ENCODE assay signal across 2 cellular contexts in the genomic region with DNA sequence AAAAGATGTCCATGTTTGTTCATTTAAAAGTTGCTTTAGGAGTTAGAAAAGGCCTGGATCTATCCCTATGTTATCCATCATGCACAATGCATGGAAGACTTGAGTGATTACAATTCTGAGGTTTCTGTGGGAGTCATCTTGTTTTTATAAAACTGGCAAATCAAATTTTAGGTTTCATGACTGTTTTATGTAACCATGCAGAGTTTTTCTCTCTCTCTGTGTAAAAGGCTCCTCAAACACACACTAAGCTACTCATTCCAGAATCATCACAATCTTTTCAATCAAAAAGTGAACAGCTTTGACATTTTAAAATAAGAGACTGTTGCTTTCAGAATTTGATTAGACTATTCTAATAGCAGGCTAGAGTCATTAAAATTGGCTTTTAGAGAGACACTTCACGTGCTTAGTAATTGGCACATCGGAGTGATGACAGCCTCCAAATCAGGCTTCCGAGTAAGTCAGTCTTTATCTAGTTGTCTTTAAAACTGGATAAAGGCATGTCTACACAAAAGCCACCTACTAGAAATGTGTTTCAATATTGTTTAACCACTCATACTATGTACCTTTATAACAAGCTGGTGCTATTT.
TF ChIP-seq lines count a peak whose summit lies in the region.

No MANE protein-coding gene starts in this region.

TF ChIP-seq in IMR-90, 13 proteins besides CTCF, POLR2A, EP300 and RAD21:
- TF ChIP-seq SMC3 (IDR thresholded peaks at IDR 0.05; ENCODE audit: low read depth, low read length) (no peak), FOS (IDR thresholded peaks at IDR 0.05; ENCODE audit: low read depth, low read length) (no peak), CHD1 (IDR thresholded peaks at IDR 0.05; ENCODE audit: low read depth, low read length) (no peak), RCOR1 (IDR thresholded peaks at IDR 0.05; ENCODE audit: insufficient replicate concordance, low read length) (no peak), MAFK (IDR thresholded peaks at IDR 0.05; ENCODE audit: low read depth, low read length) (no peak), MXI1 (IDR thresholded peaks at IDR 0.05; ENCODE audit: borderline replicate concordance, low read depth, low read length) (no peak), NFE2L2 (IDR thresholded peaks at IDR 0.05; ENCODE audit: low read depth, low read length) (no peak)
- TF ChIP-seq, protein P1, sequence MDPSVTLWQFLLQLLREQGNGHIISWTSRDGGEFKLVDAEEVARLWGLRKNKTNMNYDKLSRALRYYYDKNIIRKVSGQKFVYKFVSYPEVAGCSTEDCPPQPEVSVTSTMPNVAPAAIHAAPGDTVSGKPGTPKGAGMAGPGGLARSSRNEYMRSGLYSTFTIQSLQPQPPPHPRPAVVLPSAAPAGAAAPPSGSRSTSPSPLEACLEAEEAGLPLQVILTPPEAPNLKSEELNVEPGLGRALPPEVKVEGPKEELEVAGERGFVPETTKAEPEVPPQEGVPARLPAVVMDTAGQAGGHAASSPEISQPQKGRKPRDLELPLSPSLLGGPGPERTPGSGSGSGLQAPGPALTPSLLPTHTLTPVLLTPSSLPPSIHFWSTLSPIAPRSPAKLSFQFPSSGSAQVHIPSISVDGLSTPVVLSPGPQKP (IDR thresholded peaks at IDR 0.05; ENCODE audit: borderline replicate concordance, low read depth, low read length): no peak
- TF ChIP-seq, protein P2, sequence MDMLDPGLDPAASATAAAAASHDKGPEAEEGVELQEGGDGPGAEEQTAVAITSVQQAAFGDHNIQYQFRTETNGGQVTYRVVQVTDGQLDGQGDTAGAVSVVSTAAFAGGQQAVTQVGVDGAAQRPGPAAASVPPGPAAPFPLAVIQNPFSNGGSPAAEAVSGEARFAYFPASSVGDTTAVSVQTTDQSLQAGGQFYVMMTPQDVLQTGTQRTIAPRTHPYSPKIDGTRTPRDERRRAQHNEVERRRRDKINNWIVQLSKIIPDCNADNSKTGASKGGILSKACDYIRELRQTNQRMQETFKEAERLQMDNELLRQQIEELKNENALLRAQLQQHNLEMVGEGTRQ (IDR thresholded peaks at IDR 0.05; ENCODE audit: low read depth, low read length): no peak

TF ChIP-seq in SK-N-SH treated with all-trans-retinoic acid at 6 μM for 48 hours, 23 proteins besides CTCF, POLR2A, EP300 and RAD21 (continued from another document):
- TF ChIP-seq ESRRG (CRISPR knock-in tag; IDR thresholded peaks at IDR 0.05) (no peak), SNAI2 (CRISPR knock-in tag; IDR thresholded peaks at IDR 0.05) (peak; percentile 44; the same call in 1 of the 2 replicates), ISL1 (CRISPR knock-in tag; IDR thresholded peaks at IDR 0.05) (0 out of 2 replicates have a peak, but pooled peaks have one; percentile 11)
